1 cellular context compared by ENCODE assay signal in the genomic region with DNA sequence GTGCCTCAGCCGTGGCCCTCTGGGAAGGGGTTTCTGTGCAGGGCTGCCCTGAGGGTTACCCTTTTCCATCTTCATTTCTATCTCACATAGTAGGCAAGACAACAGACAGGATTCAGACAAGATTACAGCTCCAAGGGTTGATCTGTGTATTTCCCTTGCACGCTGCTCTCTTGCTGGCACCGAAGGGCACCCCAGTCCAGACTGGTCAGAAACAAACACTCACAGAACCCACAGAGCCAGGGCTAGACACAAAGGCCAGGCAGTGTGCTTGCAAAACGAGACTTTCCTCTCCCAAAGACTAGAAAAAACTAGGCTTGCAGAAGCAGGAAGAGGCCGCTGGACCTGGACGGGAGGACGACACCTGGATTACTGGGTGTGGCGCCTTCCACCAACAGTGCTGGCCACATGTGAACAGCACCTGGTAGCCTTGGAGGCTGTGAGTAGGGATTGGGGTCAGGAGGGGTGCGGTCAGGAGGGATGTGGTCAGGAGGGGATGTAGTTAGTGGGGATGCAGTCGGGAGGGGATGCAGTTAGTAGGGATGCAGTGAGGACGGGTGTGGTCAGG.
TF ChIP-seq lines count a peak whose summit lies in the region.

No MANE protein-coding gene starts in this region.

TF ChIP-seq in HepG2, 621 proteins besides CTCF, POLR2A, EP300 and RAD21 (continued from another document):
- TF ChIP-seq, protein P1, sequence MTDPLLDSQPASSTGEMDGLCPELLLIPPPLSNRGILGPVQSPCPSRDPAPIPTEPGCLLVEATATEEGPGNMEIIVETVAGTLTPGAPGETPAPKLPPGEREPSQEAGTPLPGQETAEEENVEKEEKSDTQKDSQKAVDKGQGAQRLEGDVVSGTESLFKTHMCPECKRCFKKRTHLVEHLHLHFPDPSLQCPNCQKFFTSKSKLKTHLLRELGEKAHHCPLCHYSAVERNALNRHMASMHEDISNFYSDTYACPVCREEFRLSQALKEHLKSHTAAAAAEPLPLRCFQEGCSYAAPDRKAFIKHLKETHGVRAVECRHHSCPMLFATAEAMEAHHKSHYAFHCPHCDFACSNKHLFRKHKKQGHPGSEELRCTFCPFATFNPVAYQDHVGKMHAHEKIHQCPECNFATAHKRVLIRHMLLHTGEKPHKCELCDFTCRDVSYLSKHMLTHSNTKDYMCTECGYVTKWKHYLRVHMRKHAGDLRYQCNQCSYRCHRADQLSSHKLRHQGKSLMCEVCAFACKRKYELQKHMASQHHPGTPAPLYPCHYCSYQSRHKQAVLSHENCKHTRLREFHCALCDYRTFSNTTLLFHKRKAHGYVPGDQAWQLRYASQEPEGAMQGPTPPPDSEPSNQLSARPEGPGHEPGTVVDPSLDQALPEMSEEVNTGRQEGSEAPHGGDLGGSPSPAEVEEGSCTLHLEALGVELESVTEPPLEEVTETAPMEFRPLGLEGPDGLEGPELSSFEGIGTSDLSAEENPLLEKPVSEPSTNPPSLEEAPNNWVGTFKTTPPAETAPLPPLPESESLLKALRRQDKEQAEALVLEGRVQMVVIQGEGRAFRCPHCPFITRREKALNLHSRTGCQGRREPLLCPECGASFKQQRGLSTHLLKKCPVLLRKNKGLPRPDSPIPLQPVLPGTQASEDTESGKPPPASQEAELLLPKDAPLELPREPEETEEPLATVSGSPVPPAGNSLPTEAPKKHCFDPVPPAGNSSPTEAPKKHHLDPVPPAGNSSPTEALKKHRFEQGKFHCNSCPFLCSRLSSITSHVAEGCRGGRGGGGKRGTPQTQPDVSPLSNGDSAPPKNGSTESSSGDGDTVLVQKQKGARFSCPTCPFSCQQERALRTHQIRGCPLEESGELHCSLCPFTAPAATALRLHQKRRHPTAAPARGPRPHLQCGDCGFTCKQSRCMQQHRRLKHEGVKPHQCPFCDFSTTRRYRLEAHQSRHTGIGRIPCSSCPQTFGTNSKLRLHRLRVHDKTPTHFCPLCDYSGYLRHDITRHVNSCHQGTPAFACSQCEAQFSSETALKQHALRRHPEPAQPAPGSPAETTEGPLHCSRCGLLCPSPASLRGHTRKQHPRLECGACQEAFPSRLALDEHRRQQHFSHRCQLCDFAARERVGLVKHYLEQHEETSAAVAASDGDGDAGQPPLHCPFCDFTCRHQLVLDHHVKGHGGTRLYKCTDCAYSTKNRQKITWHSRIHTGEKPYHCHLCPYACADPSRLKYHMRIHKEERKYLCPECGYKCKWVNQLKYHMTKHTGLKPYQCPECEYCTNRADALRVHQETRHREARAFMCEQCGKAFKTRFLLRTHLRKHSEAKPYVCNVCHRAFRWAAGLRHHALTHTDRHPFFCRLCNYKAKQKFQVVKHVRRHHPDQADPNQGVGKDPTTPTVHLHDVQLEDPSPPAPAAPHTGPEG (CRISPR knock-in tag; IDR thresholded peaks at IDR 0.05): no peak
- TF ChIP-seq NONO (IDR thresholded peaks at IDR 0.05) (no peak), NONO (CRISPR knock-in tag; conservative IDR thresholded peaks at IDR 0.05) (0 out of 2 replicates have a peak, but pooled peaks have one; percentile 22), CHD4 (IDR thresholded peaks at IDR 0.05; ENCODE audit: borderline replicate concordance, low read length) (0 out of 2 replicates have a peak, but pooled peaks have one; percentile 13), ZNF12 (CRISPR knock-in tag; IDR thresholded peaks at IDR 0.05) (no peak), ZNF644 (CRISPR knock-in tag; IDR thresholded peaks at IDR 0.05; ENCODE audit: low read depth) (no peak), ZNF143 (CRISPR knock-in tag; IDR thresholded peaks at IDR 0.05) (no peak)
- TF ChIP-seq, protein P2, sequence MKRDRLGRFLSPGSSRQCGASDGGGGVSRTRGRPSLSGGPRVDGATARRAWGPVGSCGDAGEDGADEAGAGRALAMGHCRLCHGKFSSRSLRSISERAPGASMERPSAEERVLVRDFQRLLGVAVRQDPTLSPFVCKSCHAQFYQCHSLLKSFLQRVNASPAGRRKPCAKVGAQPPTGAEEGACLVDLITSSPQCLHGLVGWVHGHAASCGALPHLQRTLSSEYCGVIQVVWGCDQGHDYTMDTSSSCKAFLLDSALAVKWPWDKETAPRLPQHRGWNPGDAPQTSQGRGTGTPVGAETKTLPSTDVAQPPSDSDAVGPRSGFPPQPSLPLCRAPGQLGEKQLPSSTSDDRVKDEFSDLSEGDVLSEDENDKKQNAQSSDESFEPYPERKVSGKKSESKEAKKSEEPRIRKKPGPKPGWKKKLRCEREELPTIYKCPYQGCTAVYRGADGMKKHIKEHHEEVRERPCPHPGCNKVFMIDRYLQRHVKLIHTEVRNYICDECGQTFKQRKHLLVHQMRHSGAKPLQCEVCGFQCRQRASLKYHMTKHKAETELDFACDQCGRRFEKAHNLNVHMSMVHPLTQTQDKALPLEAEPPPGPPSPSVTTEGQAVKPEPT (CRISPR knock-in tag; IDR thresholded peaks at IDR 0.05; ENCODE audit: low read depth): no peak
- TF ChIP-seq, protein P3, sequence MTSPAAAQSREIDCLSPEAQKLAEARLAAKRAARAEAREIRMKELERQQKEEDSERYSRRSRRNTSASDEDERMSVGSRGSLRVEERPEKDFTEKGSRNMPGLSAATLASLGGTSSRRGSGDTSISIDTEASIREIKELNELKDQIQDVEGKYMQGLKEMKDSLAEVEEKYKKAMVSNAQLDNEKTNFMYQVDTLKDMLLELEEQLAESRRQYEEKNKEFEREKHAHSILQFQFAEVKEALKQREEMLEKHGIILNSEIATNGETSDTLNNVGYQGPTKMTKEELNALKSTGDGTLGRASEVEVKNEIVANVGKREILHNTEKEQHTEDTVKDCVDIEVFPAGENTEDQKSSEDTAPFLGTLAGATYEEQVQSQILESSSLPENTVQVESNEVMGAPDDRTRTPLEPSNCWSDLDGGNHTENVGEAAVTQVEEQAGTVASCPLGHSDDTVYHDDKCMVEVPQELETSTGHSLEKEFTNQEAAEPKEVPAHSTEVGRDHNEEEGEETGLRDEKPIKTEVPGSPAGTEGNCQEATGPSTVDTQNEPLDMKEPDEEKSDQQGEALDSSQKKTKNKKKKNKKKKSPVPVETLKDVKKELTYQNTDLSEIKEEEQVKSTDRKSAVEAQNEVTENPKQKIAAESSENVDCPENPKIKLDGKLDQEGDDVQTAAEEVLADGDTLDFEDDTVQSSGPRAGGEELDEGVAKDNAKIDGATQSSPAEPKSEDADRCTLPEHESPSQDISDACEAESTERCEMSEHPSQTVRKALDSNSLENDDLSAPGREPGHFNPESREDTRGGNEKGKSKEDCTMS (CRISPR knock-in tag; conservative IDR thresholded peaks at IDR 0.05): no peak
- TF ChIP-seq, protein P4, sequence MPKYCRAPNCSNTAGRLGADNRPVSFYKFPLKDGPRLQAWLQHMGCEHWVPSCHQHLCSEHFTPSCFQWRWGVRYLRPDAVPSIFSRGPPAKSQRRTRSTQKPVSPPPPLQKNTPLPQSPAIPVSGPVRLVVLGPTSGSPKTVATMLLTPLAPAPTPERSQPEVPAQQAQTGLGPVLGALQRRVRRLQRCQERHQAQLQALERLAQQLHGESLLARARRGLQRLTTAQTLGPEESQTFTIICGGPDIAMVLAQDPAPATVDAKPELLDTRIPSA (CRISPR knock-in tag; IDR thresholded peaks at IDR 0.05; ENCODE audit: borderline replicate concordance): no peak
